Comparison of ENCODE assay signal across 8 cellular contexts in the genomic region with DNA sequence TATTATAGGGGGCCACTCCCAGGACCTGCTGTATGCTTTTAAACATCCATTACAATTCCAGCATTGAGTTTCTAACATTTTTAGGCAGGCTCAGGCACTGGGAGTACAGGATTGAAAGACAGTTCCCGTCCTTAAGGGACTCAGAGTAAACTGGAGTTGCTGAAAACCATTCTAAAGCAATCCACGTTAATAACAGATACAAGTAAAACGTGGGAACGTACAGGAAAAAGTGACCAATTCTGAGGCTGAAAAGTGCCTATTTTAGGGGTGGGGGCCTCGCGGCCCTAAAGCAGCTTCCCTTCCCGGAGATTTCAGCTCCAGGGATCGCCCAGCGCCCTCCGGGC. TPM values are rescaled to one million over a fixed set of nuclear protein-coding genes. Genes with fewer than 3 reads are reported as not detected.
A peak's percentile ranks its signal among the peaks of the same experiment; 100 is the strongest.
DNase-seq lines count a peak whose midpoint lies in the region; ATAC-seq, FAIRE-seq and TF ChIP-seq lines count a peak whose summit lies in the region.

No MANE protein-coding gene starts in this region.

- H3K4me2 ChIP-seq in PC-9 (peak overlapping the region; percentile 88), endothelial cell of umbilical vein (ENCODE audit: insufficient read depth, low read length) (peak overlapping the region; percentile 94)

- CTCF ChIA-PET in CD8-positive, alpha-beta memory T cell (lab: Charles Lee), result interaction anchor here (1.5 to 1.8 kb wide), 2 partner anchors 10 to 20 kb away, joined by 3 to 7 read pairs; no protein-coding TSS in a partner anchor
- CTCF ChIA-PET in PC-9 (lab: Charles Lee), result no interaction called here
- CTCF ChIA-PET in endothelial cell of umbilical vein (lab: Charles Lee), result interaction anchor here (1.4 to 2.5 kb wide), 4 partner anchors 20 to 168 kb away, joined by 3 to 18 read pairs (median 11); no protein-coding TSS in a partner anchor

- H2AFZ ChIP-seq in PC-9 (peak overlapping the region; percentile 95), endothelial cell of umbilical vein (ENCODE audit: low read depth, low read length) (peak overlapping the region; percentile 69), neuron (ENCODE audit: low read depth, low read length) (peak overlapping the region; percentile 70)

- peak overlapping the region; percentile 99 for H3K9ac ChIP-seq in endothelial cell of umbilical vein (replicated peaks; ENCODE audit: extremely low read depth, insufficient read depth, low read length)

- H3K4me1 ChIP-seq in CD8-positive, alpha-beta memory T cell (ENCODE audit: insufficient read depth, low read length), result peaks cover 10% of the 10 kb centered on the region
- H3K4me1 ChIP-seq in PC-9 (replicated peaks; ENCODE audit: insufficient read depth) (peaks cover 18% of the 10 kb centered on the region; the same call in 1 of the 2 replicates), endothelial cell of umbilical vein (ENCODE audit: control insufficient read depth, extremely low read depth, insufficient read depth, low read length) (peaks cover 14% of the 10 kb centered on the region), neuron (ENCODE audit: insufficient read depth, low read length) (peaks cover 30% of the 10 kb centered on the region)

- H4K20me1 ChIP-seq in PC-9 (ENCODE audit: insufficient read depth) (no peaks in the 10 kb centered on the region), endothelial cell of umbilical vein (replicated peaks; ENCODE audit: control insufficient read depth, extremely low read depth, insufficient read depth, low read length) (no peaks in the 10 kb centered on the region)

- H3K36me3 Mint-ChIP-seq in CD8-positive, alpha-beta memory T cell, result peaks cover 0 to 7% (median 0%) of the 10 kb centered on the region in 3 donors

- peak overlapping the region; percentile 87 to 96 (median 93) for H3K4me3 Mint-ChIP-seq in CD8-positive, alpha-beta memory T cell

- H3K9me2 ChIP-seq in PC-9 (ENCODE audit: insufficient read depth), result no peaks in the 10 kb centered on the region

- H3F3A ChIP-seq in PC-9 (ENCODE audit: insufficient read depth, low read depth), result peaks cover 11% of the 10 kb centered on the region; the same call in 1 of the 2 replicates

- H3K9me1 ChIP-seq in endothelial cell of umbilical vein (replicated peaks; ENCODE audit: control insufficient read depth, extremely low read depth, insufficient read depth, low read length), result no peaks in the 10 kb centered on the region

- H3K27ac ChIP-seq in CD8-positive, alpha-beta memory T cell (ENCODE audit: low read depth, low read length), result peak overlapping the region; percentile 88
- H3K27ac ChIP-seq in PC-9, result peak overlapping the region; percentile 91
- H3K27ac ChIP-seq in endothelial cell of umbilical vein (ENCODE audit: insufficient read depth, low read depth, low read length), result peak overlapping the region; percentile 98

- peak overlapping the region; percentile 90 to 98 (median 94) for H3K27ac Mint-ChIP-seq in CD8-positive, alpha-beta memory T cell

- TSS peak; percentile 93 for BruUV-seq in PC-9 (replicated peaks; lab: Mats Ljungman, UMichigan)
- BruUV-seq in endothelial cell of umbilical vein (replicated peaks; lab: Mats Ljungman, UMichigan), result TSS peak; percentile 86

- FAIRE-seq in endothelial cell of umbilical vein (lab: Jason Lieb, UNC), result no peak

- no peaks in the 10 kb centered on the region for H3K36me3 ChIP-seq in CD8-positive, alpha-beta memory T cell (ENCODE audit: insufficient read depth, low read length)
- H3K36me3 ChIP-seq in PC-9 (ENCODE audit: low read depth) (no peaks in the 10 kb centered on the region), endothelial cell of umbilical vein (ENCODE audit: control insufficient read depth in 2 of 2, extremely low read depth in 1 of 2, insufficient read depth in 2 of 2, low read length in 2 of 2) (no peaks in the 10 kb centered on the region), neuron (ENCODE audit: insufficient read depth, low read length) (no peaks in the 10 kb centered on the region)

- peaks cover 10 to 18% (median 14%) of the 10 kb centered on the region in 3 donors for H3K4me1 Mint-ChIP-seq in CD8-positive, alpha-beta memory T cell

- H3K4me3 ChIP-seq in CD8-positive, alpha-beta memory T cell (ENCODE audit: low read length), result peak overlapping the region; percentile 84
- H3K4me3 ChIP-seq in PC-9 (peak overlapping the region; percentile 87), endothelial cell of umbilical vein (replicated peaks in 1 of 3; ENCODE audit: insufficient read depth in 1 of 3, low read depth in 1 of 3, low read length in 3 of 3) (peak overlapping the region; percentile 81 to 98 (median 94)), neuron (ENCODE audit: low read length) (peak overlapping the region; percentile 77)

- no peak for DNase-seq in CD8-positive, alpha-beta memory T cell
- DNase-seq in PC-9 (no peak), endothelial cell of umbilical vein (ENCODE audit: low read depth, low spot score) (no peak), NCI-H524 treated with DMSO at 0.1 percent for 48 hours (lab: John Stamatoyannopoulos, UW) (no peak), AG20443 (ENCODE audit: low spot score) (no peak), NCI-H226 (no peak)

- no peak for TF ChIP-seq POLR2A in endothelial cell of umbilical vein (IDR thresholded peaks at IDR 0.05; ENCODE audit: low read depth, low read length)

- H3K9me3 Mint-ChIP-seq in CD8-positive, alpha-beta memory T cell, result no peaks in the 10 kb centered on the region

- dilution Hi-C loops in endothelial cell of umbilical vein (cut with MboI; ENCODE audit: extremely low pct_ligation_motif_present, low sequenced_read_pairs), result no loop called here

- intact Hi-C loops in PC-9 (cut with micrococcal nuclease; ENCODE audit: unreplicated experiment) (loop anchor here (1.0 to 5.0 kb wide), 4 partner anchors 20 to 994 kb away; no protein-coding TSS in a partner anchor), endothelial cell of umbilical vein (cut with micrococcal nuclease) (loop anchor here (1.0 to 10.0 kb wide), 12 partner anchors 20 to 939 kb away; a partner anchor contains a TSS)

- peaks cover 2 to 7% of the 10 kb centered on the region in 2 donors for H3K27me3 Mint-ChIP-seq in CD8-positive, alpha-beta memory T cell

- ATAC-seq in HG03039 (IDR thresholded peaks at IDR 0.05; ENCODE audit: unreplicated experiment), result no peak

- TF ChIP-seq CTCF in PC-9 (conservative IDR thresholded peaks at IDR 0.05) (no peak), endothelial cell of umbilical vein (IDR thresholded peaks at IDR 0.05; ENCODE audit: extremely low read depth in 1 of 2, insufficient read depth in 1 of 2, low read depth in 1 of 2, low read length in 2 of 2) (no peak)

- H3K79me2 ChIP-seq in PC-9 (ENCODE audit: low read depth), result 0 out of 2 replicates have a peak, but pooled peaks cover 3% of the 10 kb centered on the region
- peaks cover 11% of the 10 kb centered on the region for H3K79me2 ChIP-seq in endothelial cell of umbilical vein (ENCODE audit: control insufficient read depth, insufficient read depth, low read length)

- no peaks in the 10 kb centered on the region for H3K27me3 ChIP-seq in CD8-positive, alpha-beta memory T cell (ENCODE audit: insufficient read depth, low read length, poor library complexity, severe bottlenecking)
- H3K27me3 ChIP-seq in PC-9 (ENCODE audit: insufficient read depth, low read depth), result no peaks in the 10 kb centered on the region
- no peaks in the 10 kb centered on the region for H3K27me3 ChIP-seq in endothelial cell of umbilical vein (ENCODE audit: control insufficient read depth in 2 of 2, insufficient read depth in 2 of 2, low read length in 2 of 2)
- no peaks in the 10 kb centered on the region for H3K27me3 ChIP-seq in neuron (ENCODE audit: insufficient read depth, low read length)

- H3K9me3 ChIP-seq in CD8-positive, alpha-beta memory T cell (ENCODE audit: low read length), result no peaks in the 10 kb centered on the region
- H3K9me3 ChIP-seq in PC-9 (ENCODE audit: insufficient read depth, low read depth) (no peaks in the 10 kb centered on the region), endothelial cell of umbilical vein (replicated peaks; ENCODE audit: control insufficient read depth, insufficient read depth, low read length) (no peaks in the 10 kb centered on the region), neuron (ENCODE audit: low read length) (no peaks in the 10 kb centered on the region)

- POLR2A ChIA-PET in CD8-positive, alpha-beta memory T cell (lab: Charles Lee), result interaction anchor here (1.9 kb wide), 1 partner anchor 21 kb away, joined by 5 read pairs; no protein-coding TSS in a partner anchor
- POLR2A ChIA-PET in PC-9 (lab: Charles Lee; ENCODE audit: unreplicated experiment) (interaction anchor here (0.8 kb wide), 1 partner anchor 20 kb away, joined by 4 read pairs; no protein-coding TSS in a partner anchor), endothelial cell of umbilical vein (lab: Charles Lee) (interaction anchor here (0.7 to 1.4 kb wide), 4 partner anchors 12 to 358 kb away, joined by 3 to 17 read pairs (median 6); no protein-coding TSS in a partner anchor)

TF ChIP-seq in endothelial cell of umbilical vein, 7 proteins besides CTCF, POLR2A, EP300 and RAD21:
- TF ChIP-seq EZH2 (IDR thresholded peaks at IDR 0.05; ENCODE audit: borderline replicate concordance, low read depth, low read length, severe bottlenecking) (no peak), FOS (IDR thresholded peaks at IDR 0.05; ENCODE audit: borderline replicate concordance, insufficient read depth, low read length) (no peak), POLR2AphosphoS5 (IDR thresholded peaks at IDR 0.05; ENCODE audit: insufficient read depth, low read depth, low read length) (no peak)
- TF ChIP-seq, protein P1, sequence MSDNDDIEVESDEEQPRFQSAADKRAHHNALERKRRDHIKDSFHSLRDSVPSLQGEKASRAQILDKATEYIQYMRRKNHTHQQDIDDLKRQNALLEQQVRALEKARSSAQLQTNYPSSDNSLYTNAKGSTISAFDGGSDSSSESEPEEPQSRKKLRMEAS (IDR thresholded peaks at IDR 0.05; ENCODE audit: insufficient read depth, insufficient read length), result no peak
TF ChIP-seq in endothelial cell of umbilical vein: peak in this region for 0.

RNA-seq across cellular contexts. Expression of a gene that starts 0.3 kb away (rescaled TPM):
- 10 to 100 TPM; 10.1 to 10.6 TPM for total RNA-seq in CD8-positive, alpha-beta memory T cell
- polyA plus RNA-seq in CD8-positive, alpha-beta memory T cell, result 11.3 TPM
- total RNA-seq in PC-9 (2021), result 17.7 and 20.6 TPM in 2 replicates
- total RNA-seq in endothelial cell of umbilical vein, result 22.8 and 27.5 TPM in 2 replicates
- polyA plus RNA-seq in endothelial cell of umbilical vein, result 1.7 and 2.3 TPM in 2 replicates
- polyA plus RNA-seq in endothelial cell of umbilical vein (2011; cell fraction: cytosol; rRNA removed), result 2.6 and 2.7 TPM in 2 replicates
- 11.0 and 12.3 TPM in 2 replicates for polyA plus RNA-seq in endothelial cell of umbilical vein (2011; cell fraction: nucleus; rRNA removed)
- polyA plus RNA-seq in endothelial cell of umbilical vein (2012), result 5.8 and 13.9 TPM in 2 replicates
- 20.5 and 23.7 TPM in 2 replicates for polyA minus RNA-seq in endothelial cell of umbilical vein
- 20.1 TPM for polyA minus RNA-seq in endothelial cell of umbilical vein (2011; cell fraction: cytosol; rRNA and poly(A)+ RNA removed)
- polyA minus RNA-seq in endothelial cell of umbilical vein (2011; cell fraction: nucleus; rRNA and poly(A)+ RNA removed), result 67.1 and 88.0 TPM in 2 replicates
